In genomic region chr1:36326499-36326898, GRCh38 we compare ENCODE assay signal across 18 cellular contexts. TPM values are rescaled to one million over a fixed set of nuclear protein-coding genes. Genes with fewer than 3 reads are reported as not detected.
A peak's percentile ranks its signal among the peaks of the same experiment; 100 is the strongest.
DNase-seq lines count a peak whose midpoint lies in the region; ATAC-seq and TF ChIP-seq lines count a peak whose summit lies in the region.
"Had no signal": no experiment of that assay in that cellular context is flagged by ENCODE, and none has a peak within 500 bp of the region (broad histone marks: within the 10 kb centered on the region; RNA-seq: fewer than 3 reads in every experiment).

No MANE protein-coding gene starts in this region.

- no peak overlapping the region for H3K4me2 ChIP-seq in mammary epithelial cell (ENCODE audit: insufficient read depth, low read depth, low read length)

- no peaks in the 10 kb centered on the region for H3K27me3 ChIP-seq in mammary epithelial cell (ENCODE audit: insufficient read depth, low read length)
- H3K27me3 ChIP-seq: right atrium auricular region had no signal

- no peak overlapping the region for H3K4me3 Mint-ChIP-seq in activated CD4-positive, alpha-beta T cell treated with anti-CD3 and anti-CD28 coated beads for 36 hours
- H3K4me3 Mint-ChIP-seq: activated T-helper 1 cell treated with anti-CD3 and anti-CD28 coated beads, Interleukin-12 subunit alpha, Interleukin-12 subunit beta, Interleukin-2, Interleukin-4 antibody, amounts not matched to agents 30 ng/mL and 10 ng/mL and 1 ng/mL, durations not matched to agents 14 hours and 24 hours and 36 hours; effector memory CD8-positive, alpha-beta T cell had no signal

- POLR2A ChIA-PET in activated CD4-positive, alpha-beta T cell treated with anti-CD3 and anti-CD28 coated beads for 36 hours (lab: Charles Lee), result interaction anchor here (0.7 kb wide), 1 partner anchor 81 kb away, joined by 9 read pairs; no protein-coding TSS in a partner anchor

- H3K79me2 ChIP-seq in mammary epithelial cell (ENCODE audit: insufficient read depth, low read length), result no peaks in the 10 kb centered on the region

- peaks cover 24% of the 10 kb centered on the region for H3K4me1 ChIP-seq in mammary epithelial cell (ENCODE audit: insufficient read depth, low read length)

- H3K36me3 Mint-ChIP-seq in activated CD4-positive, alpha-beta T cell treated with anti-CD3 and anti-CD28 coated beads for 36 hours (ENCODE audit: low read depth), result peaks cover 3% of the 10 kb centered on the region
- H3K36me3 Mint-ChIP-seq: CD4-positive, alpha-beta memory T cell had no signal

- no peak overlapping the region for H2AFZ ChIP-seq in mammary epithelial cell (ENCODE audit: low read depth, low read length)

- no peaks in the 10 kb centered on the region for H3K36me3 ChIP-seq in mammary epithelial cell (ENCODE audit: insufficient read depth, low read length)
- H3K36me3 ChIP-seq: right atrium auricular region had no signal

- in situ Hi-C loops in mammary epithelial cell (cut with MboI; ENCODE audit: low sequenced_read_pairs in 2 of 2) (no loop called here), ACHN (cut with HindIII; ENCODE audit: low pct_ligation_motif_present, low pct_unique_long_range_greater_than_20kb, low sequenced_read_pairs) (no loop called here)

- no peak overlapping the region for H3K9ac ChIP-seq in mammary epithelial cell (ENCODE audit: insufficient read depth, low read length)

- WGBS in mammary epithelial cell (ENCODE audit: low coverage, missing lambda C conversion rate), result 7% methylated on average over 3 of the region's 6 CpGs

- H3K4me3 ChIP-seq in mammary epithelial cell (replicated peaks in 1 of 3; ENCODE audit: insufficient read depth in 1 of 3, low read depth in 2 of 3, low read length in 3 of 3), result no peak overlapping the region
- H3K4me3 ChIP-seq: right atrium auricular region had no signal

- no peaks in the 10 kb centered on the region for H4K20me1 ChIP-seq in mammary epithelial cell (ENCODE audit: insufficient read depth, low read length)

- dilution Hi-C loops in mammary epithelial cell (cut with HindIII; ENCODE audit: low sequenced_read_pairs), result no loop called here

- no peak overlapping the region for H3K27ac Mint-ChIP-seq in activated CD4-positive, alpha-beta T cell treated with anti-CD3 and anti-CD28 coated beads for 36 hours
- H3K27ac Mint-ChIP-seq: activated T-helper 1 cell treated with anti-CD3 and anti-CD28 coated beads, Interleukin-12 subunit alpha, Interleukin-12 subunit beta, Interleukin-2, Interleukin-4 antibody, amounts not matched to agents 30 ng/mL and 10 ng/mL and 1 ng/mL, durations not matched to agents 14 hours and 24 hours and 36 hours had no signal

- H3K9me3 ChIP-seq in mammary epithelial cell (replicated peaks; ENCODE audit: insufficient read depth, low read length), result no peaks in the 10 kb centered on the region
- H3K9me3 ChIP-seq: right atrium auricular region had no signal

- TF ChIP-seq CTCF in mammary epithelial cell (conservative IDR thresholded peaks at IDR 0.05 in 1 of 2, IDR thresholded peaks at IDR 0.05 in 1 of 2; ENCODE audit: extremely low read depth in 1 of 2, insufficient read depth in 1 of 2, low read depth in 1 of 2, low read length in 2 of 2), result no peak

- intact Hi-C loops in activated CD4-positive, alpha-beta T cell treated with anti-CD3 and anti-CD28 coated beads for 36 hours (cut with DNase I, micrococcal nuclease), result no loop called here
- intact Hi-C loops in mammary epithelial cell (cut with micrococcal nuclease), result no loop called here

- H3K27ac ChIP-seq in mammary epithelial cell (ENCODE audit: insufficient read depth, low read depth, low read length), result no peak overlapping the region
- H3K27ac ChIP-seq: right atrium auricular region had no signal

- no TSS peak for BruUV-seq in mammary epithelial cell (replicated peaks; lab: Mats Ljungman, UMichigan)

- H3K27me3 Mint-ChIP-seq in activated CD4-positive, alpha-beta T cell treated with anti-CD3 and anti-CD28 coated beads for 36 hours, result peaks cover 3% of the 10 kb centered on the region
- H3K27me3 Mint-ChIP-seq: CD4-positive, alpha-beta memory T cell; effector memory CD8-positive, alpha-beta T cell had no signal

- ATAC-seq in activated CD4-positive, alpha-beta T cell treated with anti-CD3 and anti-CD28 coated beads for 36 hours, result no peak
- no peak for ATAC-seq in HG03571 (IDR thresholded peaks at IDR 0.05; ENCODE audit: unreplicated experiment)
- ATAC-seq: effector memory CD8-positive, alpha-beta T cell; HepG2 had no signal

- peak; percentile 27 for DNase-seq in activated CD4-positive, alpha-beta T cell treated with anti-CD3 and anti-CD28 coated beads for 36 hours
- DNase-seq in activated CD4-positive, alpha-beta T cell treated with anti-CD3 and anti-CD28 coated beads, Interleukin-2, amount 50 U/mL, for 1 hour, result no peak
- peak; percentile 8 for DNase-seq in LoVo (ENCODE audit: low spot score)
- DNase-seq in mammary epithelial cell, result peak; percentile 45
- peak; percentile 46 for DNase-seq in stimulated activated CD8-positive, alpha-beta memory T cell treated with anti-CD3 and anti-CD28 coated beads, Interleukin-4, amount 100 ng/mL, for 48 hours
- DNase-seq in iPS-NIHi7 (ENCODE audit: extremely low spot score), result no peak
- DNase-seq in ACHN, result no peak
- DNase-seq: CD4-positive, alpha-beta memory T cell; central memory CD4-positive, alpha-beta T cell; effector memory CD8-positive, alpha-beta T cell; NCI-H1930; nucleus accumbens; stimulated activated CD4-positive, alpha-beta T cell treated with anti-CD3 and anti-CD28 coated beads, Interleukin-15, amount 100 ng/mL, for 24 hours; stimulated activated naive CD4-positive, alpha-beta T cell treated with Interleukin-2 at 50 U/mL for 16 hours had no signal

- no peaks in the 10 kb centered on the region for H3K9me3 Mint-ChIP-seq in activated CD4-positive, alpha-beta T cell treated with anti-CD3 and anti-CD28 coated beads for 36 hours (ENCODE audit: low read depth)
- H3K9me3 Mint-ChIP-seq: activated T-helper 1 cell treated with anti-CD3 and anti-CD28 coated beads, Interleukin-12 subunit alpha, Interleukin-12 subunit beta, Interleukin-2, Interleukin-4 antibody, amounts not matched to agents 30 ng/mL and 10 ng/mL and 1 ng/mL, durations not matched to agents 14 hours and 24 hours and 36 hours; CD4-positive, alpha-beta memory T cell; effector memory CD8-positive, alpha-beta T cell had no signal

- H3K4me1 Mint-ChIP-seq in activated CD4-positive, alpha-beta T cell treated with anti-CD3 and anti-CD28 coated beads for 36 hours, result peaks cover 17% of the 10 kb centered on the region

- CTCF ChIA-PET in activated CD4-positive, alpha-beta T cell treated with anti-CD3 and anti-CD28 coated beads for 36 hours (lab: Charles Lee), result interaction anchor here (0.6 to 1.4 kb wide), 2 partner anchors 41 to 507 kb away, joined by 3 to 5 read pairs; no protein-coding TSS in a partner anchor
- CTCF ChIA-PET in mammary epithelial cell (lab: Charles Lee; ENCODE audit: low non-redundant PET), result no interaction called here

RNA-seq across cellular contexts. Expression of gene EVA1B, which starts 3.1 kb away (rescaled TPM):
- 1 to 10 TPM; 2.7 to 3.1 TPM for total RNA-seq in activated CD4-positive, alpha-beta T cell treated with anti-CD3 and anti-CD28 coated beads for 36 hours
- total RNA-seq in mammary epithelial cell, result 1 to 10 TPM; 9.2 to 10.0 TPM
- polyA plus RNA-seq in mammary epithelial cell, result 1.9 TPM
- polyA minus RNA-seq in mammary epithelial cell, result not detected

RNA-seq across cellular contexts. Expression of gene SH3D21, which starts 20.3 kb away (rescaled TPM):
- total RNA-seq in activated CD4-positive, alpha-beta T cell treated with anti-CD3 and anti-CD28 coated beads for 36 hours, result 10 to 100 TPM; 26.2 to 33.0 TPM
- 10 to 100 TPM in 1 of 2 donors, 1 to 10 TPM in 1; 7.8 to 26.0 TPM for total RNA-seq in mammary epithelial cell
- 6.3 TPM for polyA plus RNA-seq in mammary epithelial cell
- polyA minus RNA-seq in mammary epithelial cell, result 6.4 TPM
- polyA plus RNA-seq: CD4-positive, alpha-beta memory T cell had no signal

RNA-seq across cellular contexts. Expression of gene STK40, which starts 59.2 kb away (rescaled TPM):
- total RNA-seq in activated CD4-positive, alpha-beta T cell treated with anti-CD3 and anti-CD28 coated beads for 36 hours, result 10 to 100 TPM; 38.8 to 51.3 TPM
- 10 to 100 TPM; 13.2 to 21.3 TPM for total RNA-seq in mammary epithelial cell
- 10.5 TPM for polyA plus RNA-seq in mammary epithelial cell
- 50.5 TPM for polyA minus RNA-seq in mammary epithelial cell

Comparison
In these comparisons a context has a peak if more than half of its experiments do, and no peak if none do; other contexts are left out.
1. DNase-seq: peak in activated CD4-positive, alpha-beta T cell treated with anti-CD3 and anti-CD28 coated beads for 36 hours (single experiment), LoVo (single experiment), mammary epithelial cell (single experiment) and stimulated activated CD8-positive, alpha-beta memory T cell treated with anti-CD3 and anti-CD28 coated beads, Interleukin-4, amount 100 ng/mL, for 48 hours (single experiment); none in activated CD4-positive, alpha-beta T cell treated with anti-CD3 and anti-CD28 coated beads, Interleukin-2, amount 50 U/mL, for 1 hour (single experiment), iPS-NIHi7 (single experiment) and ACHN (single experiment).